In genomic region chr1:244046907-244047738, GRCh38 we compare ENCODE assay signal across 8 cellular contexts. TPM values are rescaled to one million over a fixed set of nuclear protein-coding genes. Genes with fewer than 3 reads are reported as not detected.
DNase-seq lines count a peak whose midpoint lies in the region; ATAC-seq, FAIRE-seq and TF ChIP-seq lines count a peak whose summit lies in the region.

No MANE protein-coding gene starts in this region.

- H4K20me1 ChIP-seq in K562 (replicated peaks; ENCODE audit: control insufficient read depth, insufficient read depth, low read length): peaks cover 14% of the 10 kb centered on the region; the same call in 1 of the 2 replicates

- ATAC-seq in K562: no peak
- ATAC-seq in left lung: peak; percentile 0
- ATAC-seq in HG02759 (IDR thresholded peaks at IDR 0.05; ENCODE audit: unreplicated experiment): no peak

- FAIRE-seq in K562 (lab: Jason Lieb, UNC): peak; percentile 23

- H3K9me3 ChIP-seq in K562 (replicated peaks; ENCODE audit: control insufficient read depth, insufficient read depth, low read depth, low read length) (no peaks in the 10 kb centered on the region), left lung (no peaks in the 10 kb centered on the region), testis (no peaks in the 10 kb centered on the region)

- 10% methylated on average over 14 of the region's 14 CpGs for WGBS in K562 (ENCODE audit: insufficient coverage, low coverage, missing lambda C conversion rate)
- 6% methylated on average over 14 of the region's 14 CpGs for WGBS in testis, 2 donors

- no peak for TF ChIP-seq EP300 in K562 (IDR thresholded peaks at IDR 0.05; ENCODE audit: low read length)

- H3K27ac ChIP-seq in K562 (ENCODE audit: extremely low read depth, low read depth, low read length) (peak overlapping the region; percentile 76), left lung (peak overlapping the region; percentile 95 to 97), testis (peak overlapping the region; percentile 95 to 98)

- TF ChIP-seq POLR2A in K562 (conservative IDR thresholded peaks at IDR 0.05): no peak
- no peak for TF ChIP-seq POLR2A in testis (IDR thresholded peaks at IDR 0.05)

- in situ Hi-C loops in G401 (cut with HindIII; ENCODE audit: low sequenced_read_pairs) (no loop called here), K562 (cut with MboI) (no loop called here)

- H3K4me2 ChIP-seq in K562 (ENCODE audit: insufficient read depth, low read length): peak overlapping the region; percentile 89

- intact Hi-C loops in K562 (cut with micrococcal nuclease) (no loop called here), left lung (cut with DNase I) (no loop called here), testis (cut with DNase I; ENCODE audit: low total_unique reads) (no loop called here)

- H3K9me1 ChIP-seq in K562 (ENCODE audit: control insufficient read depth, insufficient read depth, low read length): no peaks in the 10 kb centered on the region

- H3K79me2 ChIP-seq in K562 (ENCODE audit: control insufficient read depth, insufficient read depth, low read length): no peaks in the 10 kb centered on the region

- peak overlapping the region; percentile 69 to 93 for H3K9ac ChIP-seq in K562 (ENCODE audit: insufficient read depth in 1 of 2, low read depth in 2 of 2, low read length in 2 of 2)

- no peak for TF ChIP-seq RAD21 in K562 (CRISPR knock-in tag; conservative IDR thresholded peaks at IDR 0.05 in 1 of 2, IDR thresholded peaks at IDR 0.05 in 1 of 2)

- DNase-seq in G401 (ENCODE audit: low spot score): peak; percentile 18
- DNase-seq in NCI-H226: peak; percentile 42
- DNase-seq in K562 (ENCODE audit: extremely low read depth in 1 of 4, low spot score in 3 of 4): peak in 1 of 4 experiments; percentile 28
- DNase-seq in left lung: no peak
- no peak for DNase-seq in testis
- no peak for DNase-seq in AG08395 (ENCODE audit: low spot score)
- no peak for DNase-seq in stimulated activated CD4-positive, alpha-beta T cell treated with anti-CD3 and anti-CD28 coated beads, Interleukin-4, amount 100 ng/mL, for 4 hours

- H3K27me3 ChIP-seq in K562 (ENCODE audit: control insufficient read depth in 2 of 2, insufficient read depth in 2 of 2, low read length in 2 of 2): peaks cover 19% of the 10 kb centered on the region in 2 experiments
- H3K27me3 ChIP-seq in left lung: no peaks in the 10 kb centered on the region
- H3K27me3 ChIP-seq in testis: no peaks in the 10 kb centered on the region

- POLR2A ChIA-PET in K562 (lab: Yijun Ruan, JAX): interaction anchor here (0.6 to 1.6 kb wide), 6 partner anchors 8 to 1881 kb away, joined by 3 to 5 read pairs (median 3); no protein-coding TSS in a partner anchor

- TF ChIP-seq CTCF in K562 (IDR thresholded peaks at IDR 0.05 in 2 of 3, conservative IDR thresholded peaks at IDR 0.05 in 1 of 3; ENCODE audit: insufficient read depth in 2 of 3, low read depth in 1 of 3, low read length in 3 of 3): no peak
- TF ChIP-seq CTCF in left lung (IDR thresholded peaks at IDR 0.05): no peak
- no peak for TF ChIP-seq CTCF in testis (IDR thresholded peaks at IDR 0.05)

- BruUV-seq in K562 (replicated peaks; lab: Mats Ljungman, UMichigan): no TSS peak

- H3K36me3 ChIP-seq in K562 (ENCODE audit: control insufficient read depth, insufficient read depth, low read length) (no peaks in the 10 kb centered on the region), left lung (no peaks in the 10 kb centered on the region), testis (ENCODE audit: low read depth, missing control alignments) (no peaks in the 10 kb centered on the region)

- H3K4me3 ChIP-seq in K562: peak overlapping the region; percentile 74
- H3K4me3 ChIP-seq in left lung: peak overlapping the region; percentile 50 to 59
- H3K4me3 ChIP-seq in testis: peak overlapping the region; percentile 81 to 99

- peaks cover 13% of the 10 kb centered on the region in 2 experiments for H3K4me1 ChIP-seq in K562 (replicated peaks in 1 of 2; ENCODE audit: control insufficient read depth in 2 of 2, insufficient read depth in 2 of 2, low read length in 2 of 2)
- H3K4me1 ChIP-seq in left lung: peaks cover 9 to 31% of the 10 kb centered on the region in 2 donors
- H3K4me1 ChIP-seq in testis: peaks cover 28% of the 10 kb centered on the region

- CTCF ChIA-PET in K562 (lab: Yijun Ruan, JAX; ENCODE audit: low intra/inter-chr PET ratio): no interaction called here

- H2AFZ ChIP-seq in K562 (ENCODE audit: low read depth, low read length): peak overlapping the region; percentile 94

TF ChIP-seq in K562, 482 proteins besides CTCF, POLR2A, EP300 and RAD21 (continues in another document):
- TF ChIP-seq FOXA3 (CRISPR knock-in tag; conservative IDR thresholded peaks at IDR 0.05 in 1 of 2, IDR thresholded peaks at IDR 0.05 in 1 of 2) (peak in 1 of 2 experiments; percentile 63; a peak in 1 of 4 replicates), HMGXB4 (CRISPR knock-in tag; IDR thresholded peaks at IDR 0.05) (no peak), NFRKB (IDR thresholded peaks at IDR 0.05; ENCODE audit: low read depth) (0 out of 2 replicates have a peak, but pooled peaks have one; percentile 40), ARNT (IDR thresholded peaks at IDR 0.05) (0 out of 4 replicates have a peak, but pooled peaks of 1 of the 2 experiments have one; percentile 40), ELF4 (CRISPR knock-in tag; IDR thresholded peaks at IDR 0.05) (0 out of 2 replicates have a peak, but pooled peaks have one; percentile 33), TARDBP (IDR thresholded peaks at IDR 0.05) (0 out of 2 replicates have a peak, but pooled peaks have one; percentile 22), TEAD1 (CRISPR knock-in tag; IDR thresholded peaks at IDR 0.05) (no peak), ZNF707 (CRISPR knock-in tag; conservative IDR thresholded peaks at IDR 0.05) (no peak), LEF1 (IDR thresholded peaks at IDR 0.05) (0 out of 2 replicates have a peak, but pooled peaks have one; percentile 7), CHAMP1 (IDR thresholded peaks at IDR 0.05) (no peak), ZNF316 (IDR thresholded peaks at IDR 0.05) (no peak), NCOA4 (IDR thresholded peaks at IDR 0.05; ENCODE audit: partially characterized antibody) (peak; percentile 38), SNRNP70 (optimal IDR thresholded peaks at IDR 0.05; ENCODE audit: low read depth, low read length) (no peak)

RNA-seq across cellular contexts. Expression of gene ZBTB18, which starts 4.0 kb away (rescaled TPM):
- 0.74 and 3.1 TPM in 2 replicates for total RNA-seq in G401 (2014; rRNA removed; shearing (Covaris generic))
- 4.1 and 7.6 TPM in 2 replicates for total RNA-seq in K562 (2011; cell fraction: chromatin; rRNA removed; ENCODE audit: low replicate concordance)
- 3.3 and 4.6 TPM in 2 replicates for total RNA-seq in K562 (2011; cell fraction: nucleolus; rRNA removed)
- 4.4 and 4.8 TPM in 2 replicates for total RNA-seq in K562 (2011; cell fraction: nucleoplasm; rRNA removed)
- 1.4 and 1.5 TPM in 2 replicates for total RNA-seq in K562 (2014; rRNA removed)
- 1.6 and 2.0 TPM in 2 replicates for total RNA-seq in K562 (2014; rRNA removed; fragmentation: Illumina TruSeq; extraction: Trizol)
- 1.6 and 1.7 TPM in 2 replicates for total RNA-seq in K562 (2015; rRNA removed; fragmentation: Illumina TruSeq; extraction: Trizol)
- 2.1 and 2.2 TPM in 2 replicates for total RNA-seq in K562 (2021)
- polyA plus RNA-seq in K562 (2011; rRNA removed): 2.6 TPM in 2 replicates
- polyA plus RNA-seq in K562 (2011; cell fraction: cytosol; rRNA removed): 1.6 and 1.8 TPM in 2 replicates
- 6.9 and 7.8 TPM in 2 replicates for polyA plus RNA-seq in K562 (2011; cell fraction: nucleus; rRNA removed)
- 1.3 and 1.4 TPM in 2 replicates for polyA plus RNA-seq in K562 (2012)
- polyA plus RNA-seq in K562 (2014; fragmentation: Illumina TruSeq; extraction: Trizol): 1.6 TPM in 2 replicates
- polyA plus RNA-seq in K562 (2014; fragmentation: Nextera tagmentation; extraction: Ambion mirVana): under 1 TPM; 0.13 to 0.24 TPM
- polyA plus RNA-seq in K562 (2014; rRNA removed): 1.7 and 1.8 TPM in 2 replicates
- 3.7 and 4.1 TPM in 2 replicates for polyA minus RNA-seq in K562 (2011; rRNA and poly(A)+ RNA removed)
- polyA minus RNA-seq in K562 (2011; cell fraction: cytosol; rRNA and poly(A)+ RNA removed): 1.7 and 2.6 TPM in 2 replicates
- 2.6 and 4.3 TPM in 2 replicates for polyA minus RNA-seq in K562 (2011; cell fraction: nucleus; rRNA and poly(A)+ RNA removed)
- 10 to 100 TPM; 20.6 to 23.5 TPM for total RNA-seq in left lung
- 10 to 100 TPM; 54.3 to 61.9 TPM for total RNA-seq in testis
- polyA plus RNA-seq in testis (ENCODE audit: insufficient read depth, low read depth, low replicate concordance): 45.0 TPM

Comparison
In these comparisons a context has a peak if more than half of its experiments do, and no peak if none do; other contexts are left out.
1. DNase-seq: peak in G401 (single experiment) and NCI-H226 (single experiment); none in left lung (0 of 2), testis (single experiment), AG08395 (single experiment) and stimulated activated CD4-positive, alpha-beta T cell treated with anti-CD3 and anti-CD28 coated beads, Interleukin-4, amount 100 ng/mL, for 4 hours (0 of 2).
2. Peak in every context shown above with its lines, with median percentiles within 50 percentile points of each other: H3K27ac ChIP-seq and H3K4me3 ChIP-seq.